In the genomic region with DNA sequence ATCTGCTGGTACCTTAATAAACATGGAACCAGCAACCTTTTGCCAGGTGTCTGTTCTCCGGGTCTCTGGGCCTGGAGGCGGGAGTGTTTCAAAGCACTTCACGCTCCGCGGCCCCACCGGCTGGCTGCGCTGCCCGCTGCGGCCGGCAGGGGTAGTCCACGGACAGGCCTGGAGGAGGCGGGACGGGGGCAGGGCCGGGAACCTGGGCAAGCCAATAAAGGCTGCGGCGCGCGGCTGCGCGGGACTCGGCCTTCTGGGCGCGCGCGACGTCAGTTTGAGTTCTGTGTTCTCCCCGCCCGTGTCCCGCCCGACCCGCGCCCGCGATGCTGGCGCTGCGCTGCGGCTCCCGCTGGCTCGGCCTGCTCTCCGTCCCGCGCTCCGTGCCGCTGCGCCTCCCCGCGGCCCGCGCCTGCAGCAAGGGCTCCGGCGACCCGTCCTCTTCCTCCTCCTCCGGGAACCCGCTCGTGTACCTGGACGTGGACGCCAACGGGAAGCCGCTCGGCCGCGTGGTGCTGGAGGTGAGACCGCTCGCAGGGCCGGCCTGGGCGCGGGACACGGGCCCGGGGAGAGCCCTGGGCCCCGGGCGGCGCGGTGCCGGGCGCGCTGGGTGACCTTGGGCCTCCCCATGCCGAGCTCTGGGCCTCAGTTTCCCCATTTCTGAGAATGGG, we compare ENCODE assay signal across 1 cellular context.
TF ChIP-seq lines count a peak whose summit lies in the region.

Gene PPIF, plus strand, starts transcription at position 244 of the 668 bp plus-strand sequence. Its CDS starts 80 bp downstream, at position 324.

TF ChIP-seq in H1, 55 proteins besides CTCF, POLR2A, EP300 and RAD21:
- TF ChIP-seq ASH2L (IDR thresholded peaks at IDR 0.05; ENCODE audit: low read length) (peak; percentile 23), TBP (IDR thresholded peaks at IDR 0.05; ENCODE audit: low read depth, low read length) (peak; percentile 76), PHF8 (conservative IDR thresholded peaks at IDR 0.05; ENCODE audit: low read depth, low read length) (peak; percentile 75), KDM4A (IDR thresholded peaks at IDR 0.05; ENCODE audit: low read depth, low read length, severe bottlenecking) (peak; percentile 89), TCF12 (IDR thresholded peaks at IDR 0.05; ENCODE audit: low read depth, low read length) (0 out of 2 replicates have a peak, but pooled peaks have one; percentile 5), MAX (IDR thresholded peaks at IDR 0.05) (peak; percentile 59), FOSL1 (IDR thresholded peaks at IDR 0.05; ENCODE audit: insufficient read depth, low read depth, low read length) (no peak), SP1 (IDR thresholded peaks at IDR 0.05; ENCODE audit: low read depth, low read length) (0 out of 2 replicates have a peak, but pooled peaks have one; percentile 32), TEAD4 (IDR thresholded peaks at IDR 0.05; ENCODE audit: low read depth, low read length) (no peak), RNF2 (IDR thresholded peaks at IDR 0.05; ENCODE audit: borderline replicate concordance, low read depth, low read length, missing control alignments, poor library complexity, severe bottlenecking) (peak; percentile 45), CHD1 (IDR thresholded peaks at IDR 0.05; ENCODE audit: low read depth, low read length) (no peak), CTBP2 (IDR thresholded peaks at IDR 0.05; ENCODE audit: borderline replicate concordance, insufficient read depth, insufficient read length, low read length) (peak; percentile 11), KDM1A (IDR thresholded peaks at IDR 0.05; ENCODE audit: borderline replicate concordance, low read length) (no peak), RFX5 (IDR thresholded peaks at IDR 0.05; ENCODE audit: borderline replicate concordance, low read depth, low read length) (no peak), TAF1 (IDR thresholded peaks at IDR 0.05; ENCODE audit: low read depth, low read length) (peak; percentile 78), POLR2AphosphoS5 (IDR thresholded peaks at IDR 0.05; ENCODE audit: low read depth, low read length) (peak; percentile 67), BACH1 (IDR thresholded peaks at IDR 0.05; ENCODE audit: low read length) (peak; percentile 57; the same call in 1 of the 2 replicates), CBX8 (IDR thresholded peaks at IDR 0.05; ENCODE audit: borderline replicate concordance, low read depth, low read length) (no peak), NRF1 (IDR thresholded peaks at IDR 0.05; ENCODE audit: low read depth, low read length) (peak; percentile 46)
